ENCODE assay signal across 1 cellular context in genomic region chr3:12401208-12401607, GRCh38.
TF ChIP-seq lines count a peak whose summit lies in the region.

No MANE protein-coding gene starts in this region.

TF ChIP-seq in endothelial cell of umbilical vein, 7 proteins besides CTCF, POLR2A, EP300 and RAD21:
- no peak for TF ChIP-seq POLR2AphosphoS5 (IDR thresholded peaks at IDR 0.05; ENCODE audit: insufficient read depth, low read depth, low read length)
- TF ChIP-seq FOS (IDR thresholded peaks at IDR 0.05; ENCODE audit: borderline replicate concordance, insufficient read depth, low read length) = no peak
- no peak for TF ChIP-seq GATA2 (IDR thresholded peaks at IDR 0.05; ENCODE audit: insufficient read depth, insufficient read length, low read depth, low read length)
- no peak for TF ChIP-seq JUN (IDR thresholded peaks at IDR 0.05; ENCODE audit: borderline replicate concordance, insufficient read depth, insufficient read length, low read depth)
- no peak for TF ChIP-seq EZH2 (IDR thresholded peaks at IDR 0.05; ENCODE audit: borderline replicate concordance, low read depth, low read length, severe bottlenecking)
- no peak for TF ChIP-seq MAX (IDR thresholded peaks at IDR 0.05; ENCODE audit: insufficient read depth, insufficient read length)
- TF ChIP-seq MYC (IDR thresholded peaks at IDR 0.05; ENCODE audit: low read depth, low read length) = no peak
